15 cellular contexts compared by ENCODE assay signal in the genomic region with DNA sequence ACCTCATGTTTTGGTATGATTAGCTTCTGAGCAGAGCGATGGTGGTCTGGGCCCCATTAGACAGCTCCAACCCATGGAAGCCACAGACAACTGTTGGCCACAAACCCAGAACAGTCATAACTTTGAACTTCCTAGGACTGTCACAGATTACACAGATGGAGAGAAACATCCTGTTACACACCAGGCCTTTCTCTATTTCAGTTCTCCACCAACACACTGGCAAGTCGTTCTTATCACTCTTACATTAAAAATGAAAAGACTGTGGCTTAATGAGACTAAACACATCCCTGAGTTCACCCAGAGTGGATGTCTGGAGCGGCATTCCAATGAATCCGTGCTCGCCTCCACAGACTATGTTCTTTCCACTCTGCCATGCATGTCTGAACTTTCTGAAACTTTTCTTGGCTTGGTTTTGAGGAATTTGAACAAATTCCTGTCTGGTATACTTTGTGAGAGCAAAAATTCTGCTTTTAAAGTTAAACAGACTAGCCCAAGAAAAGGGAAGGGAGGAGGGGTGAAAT.
DNase-seq lines count a peak whose midpoint lies in the region; ATAC-seq and TF ChIP-seq lines count a peak whose summit lies in the region.
"Had no signal": no experiment of that assay in that cellular context is flagged by ENCODE, and none has a peak within 500 bp of the region (broad histone marks: within the 10 kb centered on the region; RNA-seq: fewer than 3 reads in every experiment).

No MANE protein-coding gene starts in this region.

- no peaks in the 10 kb centered on the region for H3K27me3 ChIP-seq in thoracic aorta (replicated peaks; ENCODE audit: insufficient read depth)
- H3K27me3 ChIP-seq: cardiac muscle cell had no signal

- TF ChIP-seq CTCF in thoracic aorta (IDR thresholded peaks at IDR 0.05): no peak

- no peaks in the 10 kb centered on the region for H3K9me3 ChIP-seq in thoracic aorta
- H3K9me3 ChIP-seq: Caco-2 had no signal

- H3K4me1 ChIP-seq in thoracic aorta (ENCODE audit: control insufficient read depth in 1 of 2, low read depth in 2 of 2): peaks cover 15 to 53% of the 10 kb centered on the region in 2 donors
- H3K4me1 ChIP-seq: Caco-2 had no signal

- ATAC-seq in thoracic aorta (ENCODE audit: insufficient number of reproducible peaks, low FRiP score, low read depth): peak; percentile 40
- ATAC-seq: activated T-helper 17 cell treated with anti-CD3 and anti-CD28 coated beads, Interleukin-2, amount 50 U/mL, for 72 hours had no signal

- DNase-seq in GM04503 (ENCODE audit: low read depth) (peak; percentile 86), amniotic epithelial cell (ENCODE audit: low read depth) (peak; percentile 98), hepatic stellate cell (ENCODE audit: low spot score) (peak; percentile 50), thoracic aorta (ENCODE audit: low spot score) (no peak), COLO829 (ENCODE audit: low spot score) (no peak), HUDEP-2 (lab: John Stamatoyannopoulos, UW; ENCODE audit: unreplicated experiment in 76 of 76) (no peak), posterior cingulate gyrus (no peak)
- DNase-seq: activated CD4-positive, alpha-beta memory T cell treated with anti-CD3 and anti-CD28 coated beads for 36 hours; Caco-2; NCI-H1930; NCI-H774; T1000 had no signal

- peak overlapping the region; percentile 66 to 72 for H3K27ac ChIP-seq in thoracic aorta
- H3K27ac ChIP-seq: cardiac muscle cell, epithelial cell of prostate had no signal

- intact Hi-C loops in posterior cingulate gyrus (cut with DNase I): no loop called here

- no peaks in the 10 kb centered on the region for H3K36me3 ChIP-seq in thoracic aorta
- H3K36me3 ChIP-seq: cardiac muscle cell had no signal

- H3K4me3 ChIP-seq in thoracic aorta: no peak overlapping the region
- H3K4me3 ChIP-seq: cardiac muscle cell had no signal

Comparison
In these comparisons a context has a peak if more than half of its experiments do, and no peak if none do; other contexts are left out.
1. DNase-seq: peak in GM04503 (single experiment), amniotic epithelial cell (single experiment) and hepatic stellate cell (single experiment); none in thoracic aorta (single experiment), COLO829 (single experiment), HUDEP-2 (0 of 76) and posterior cingulate gyrus (0 of 10).